1 cellular context compared by ENCODE assay signal in the genomic region with DNA sequence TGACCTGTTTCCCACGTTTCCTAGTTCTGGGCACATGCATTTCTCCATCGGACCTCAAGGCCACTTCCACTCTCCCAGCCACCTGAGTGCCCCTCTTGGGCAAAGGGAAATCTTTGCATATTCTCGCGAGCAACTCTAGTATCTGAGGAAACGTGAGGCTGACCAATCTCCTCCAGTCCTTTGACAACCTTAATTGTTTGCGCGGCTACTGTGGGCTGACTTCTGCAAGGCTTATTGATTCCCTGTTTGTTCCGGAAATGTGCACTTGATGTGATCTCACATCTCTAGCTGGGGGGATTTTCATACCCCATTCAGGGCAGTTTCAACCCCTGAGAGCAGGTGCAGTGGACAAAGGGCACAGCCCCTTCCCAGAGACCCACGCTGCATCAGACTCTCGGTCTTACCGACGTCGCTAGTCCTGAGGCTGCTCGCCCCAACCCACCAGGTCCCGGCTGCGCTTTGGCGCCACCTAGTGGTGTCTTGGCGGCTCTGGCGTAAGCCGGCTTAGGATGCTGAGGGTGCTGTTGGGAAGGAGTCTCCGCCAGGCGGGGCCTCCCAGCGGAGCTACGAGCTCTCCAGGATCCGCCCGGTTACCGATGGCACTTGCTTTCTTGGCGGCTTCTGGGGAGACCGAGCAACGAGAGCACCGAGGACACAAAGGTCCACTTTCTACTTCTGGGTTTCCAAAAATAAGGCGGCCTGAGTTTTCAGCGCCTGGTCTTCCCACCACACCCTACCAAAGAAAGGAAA.
A peak's percentile ranks its signal among the peaks of the same experiment; 100 is the strongest.
TF ChIP-seq lines count a peak whose summit lies in the region.

No MANE protein-coding gene starts in this region.

TF ChIP-seq in HepG2, 621 proteins besides CTCF, POLR2A, EP300 and RAD21 (continued from another document and continues in another):
- TF ChIP-seq AHR (CRISPR knock-in tag; IDR thresholded peaks at IDR 0.05) (peak; percentile 77; the same call in 1 of the 2 replicates), SKI (IDR thresholded peaks at IDR 0.05; ENCODE audit: partially characterized antibody) (no peak), DMAP1 (CRISPR knock-in tag; IDR thresholded peaks at IDR 0.05) (peak; percentile 37; the same call in 1 of the 2 replicates), MAFF (IDR thresholded peaks at IDR 0.05; ENCODE audit: low read depth, low read length) (no peak), GATAD1 (CRISPR knock-in tag; IDR thresholded peaks at IDR 0.05) (peak; percentile 62; the same call in 1 of the 2 replicates), ZBTB7A (CRISPR knock-in tag; IDR thresholded peaks at IDR 0.05) (0 out of 2 replicates have a peak, but pooled peaks have one; percentile 35), ZNF329 (CRISPR knock-in tag; IDR thresholded peaks at IDR 0.05; ENCODE audit: low read depth) (no peak), SRY (CRISPR knock-in tag; IDR thresholded peaks at IDR 0.05) (0 out of 2 replicates have a peak, but pooled peaks have one; percentile 37), JDP2 (CRISPR knock-in tag; IDR thresholded peaks at IDR 0.05; ENCODE audit: borderline replicate concordance) (no peak), ZNF510 (CRISPR knock-in tag; IDR thresholded peaks at IDR 0.05; ENCODE audit: low read depth) (peak; percentile 85), ZNF451 (CRISPR knock-in tag; IDR thresholded peaks at IDR 0.05) (0 out of 2 replicates have a peak, but pooled peaks have one; percentile 62), ZNF724P (CRISPR knock-in tag; IDR thresholded peaks at IDR 0.05; ENCODE audit: borderline replicate concordance) (0 out of 2 replicates have a peak, but pooled peaks have one; percentile 26), ZNF232 (CRISPR knock-in tag; IDR thresholded peaks at IDR 0.05; ENCODE audit: borderline replicate concordance) (0 out of 2 replicates have a peak, but pooled peaks have one; percentile 81), ZNF878 (CRISPR knock-in tag; IDR thresholded peaks at IDR 0.05) (no peak), SOX6 (IDR thresholded peaks at IDR 0.05) (no peak), SOX6 (CRISPR knock-in tag; IDR thresholded peaks at IDR 0.05) (peak; percentile 68), ZNF543 (CRISPR knock-in tag; IDR thresholded peaks at IDR 0.05) (peak; percentile 87; the same call in 1 of the 2 replicates), ZFP36L2 (CRISPR knock-in tag; IDR thresholded peaks at IDR 0.05) (no peak)
- TF ChIP-seq, protein P1, sequence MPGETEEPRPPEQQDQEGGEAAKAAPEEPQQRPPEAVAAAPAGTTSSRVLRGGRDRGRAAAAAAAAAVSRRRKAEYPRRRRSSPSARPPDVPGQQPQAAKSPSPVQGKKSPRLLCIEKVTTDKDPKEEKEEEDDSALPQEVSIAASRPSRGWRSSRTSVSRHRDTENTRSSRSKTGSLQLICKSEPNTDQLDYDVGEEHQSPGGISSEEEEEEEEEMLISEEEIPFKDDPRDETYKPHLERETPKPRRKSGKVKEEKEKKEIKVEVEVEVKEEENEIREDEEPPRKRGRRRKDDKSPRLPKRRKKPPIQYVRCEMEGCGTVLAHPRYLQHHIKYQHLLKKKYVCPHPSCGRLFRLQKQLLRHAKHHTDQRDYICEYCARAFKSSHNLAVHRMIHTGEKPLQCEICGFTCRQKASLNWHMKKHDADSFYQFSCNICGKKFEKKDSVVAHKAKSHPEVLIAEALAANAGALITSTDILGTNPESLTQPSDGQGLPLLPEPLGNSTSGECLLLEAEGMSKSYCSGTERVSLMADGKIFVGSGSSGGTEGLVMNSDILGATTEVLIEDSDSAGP (CRISPR knock-in tag; IDR thresholded peaks at IDR 0.05; ENCODE audit: borderline replicate concordance): peak; percentile 77; the same call in 1 of the 2 replicates
- TF ChIP-seq, protein P2, sequence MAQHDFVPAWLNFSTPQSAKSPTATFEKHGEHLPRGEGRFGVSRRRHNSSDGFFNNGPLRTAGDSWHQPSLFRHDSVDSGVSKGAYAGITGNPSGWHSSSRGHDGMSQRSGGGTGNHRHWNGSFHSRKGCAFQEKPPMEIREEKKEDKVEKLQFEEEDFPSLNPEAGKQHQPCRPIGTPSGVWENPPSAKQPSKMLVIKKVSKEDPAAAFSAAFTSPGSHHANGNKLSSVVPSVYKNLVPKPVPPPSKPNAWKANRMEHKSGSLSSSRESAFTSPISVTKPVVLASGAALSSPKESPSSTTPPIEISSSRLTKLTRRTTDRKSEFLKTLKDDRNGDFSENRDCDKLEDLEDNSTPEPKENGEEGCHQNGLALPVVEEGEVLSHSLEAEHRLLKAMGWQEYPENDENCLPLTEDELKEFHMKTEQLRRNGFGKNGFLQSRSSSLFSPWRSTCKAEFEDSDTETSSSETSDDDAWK (CRISPR knock-in tag; IDR thresholded peaks at IDR 0.05): no peak
- TF ChIP-seq, protein P3, sequence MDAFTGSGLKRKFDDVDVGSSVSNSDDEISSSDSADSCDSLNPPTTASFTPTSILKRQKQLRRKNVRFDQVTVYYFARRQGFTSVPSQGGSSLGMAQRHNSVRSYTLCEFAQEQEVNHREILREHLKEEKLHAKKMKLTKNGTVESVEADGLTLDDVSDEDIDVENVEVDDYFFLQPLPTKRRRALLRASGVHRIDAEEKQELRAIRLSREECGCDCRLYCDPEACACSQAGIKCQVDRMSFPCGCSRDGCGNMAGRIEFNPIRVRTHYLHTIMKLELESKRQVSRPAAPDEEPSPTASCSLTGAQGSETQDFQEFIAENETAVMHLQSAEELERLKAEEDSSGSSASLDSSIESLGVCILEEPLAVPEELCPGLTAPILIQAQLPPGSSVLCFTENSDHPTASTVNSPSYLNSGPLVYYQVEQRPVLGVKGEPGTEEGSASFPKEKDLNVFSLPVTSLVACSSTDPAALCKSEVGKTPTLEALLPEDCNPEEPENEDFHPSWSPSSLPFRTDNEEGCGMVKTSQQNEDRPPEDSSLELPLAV (CRISPR knock-in tag; conservative IDR thresholded peaks at IDR 0.05; ENCODE audit: low read depth): no peak
- TF ChIP-seq, protein P4, sequence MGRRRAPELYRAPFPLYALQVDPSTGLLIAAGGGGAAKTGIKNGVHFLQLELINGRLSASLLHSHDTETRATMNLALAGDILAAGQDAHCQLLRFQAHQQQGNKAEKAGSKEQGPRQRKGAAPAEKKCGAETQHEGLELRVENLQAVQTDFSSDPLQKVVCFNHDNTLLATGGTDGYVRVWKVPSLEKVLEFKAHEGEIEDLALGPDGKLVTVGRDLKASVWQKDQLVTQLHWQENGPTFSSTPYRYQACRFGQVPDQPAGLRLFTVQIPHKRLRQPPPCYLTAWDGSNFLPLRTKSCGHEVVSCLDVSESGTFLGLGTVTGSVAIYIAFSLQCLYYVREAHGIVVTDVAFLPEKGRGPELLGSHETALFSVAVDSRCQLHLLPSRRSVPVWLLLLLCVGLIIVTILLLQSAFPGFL (CRISPR knock-in tag; IDR thresholded peaks at IDR 0.05): no peak
- TF ChIP-seq, protein P5, sequence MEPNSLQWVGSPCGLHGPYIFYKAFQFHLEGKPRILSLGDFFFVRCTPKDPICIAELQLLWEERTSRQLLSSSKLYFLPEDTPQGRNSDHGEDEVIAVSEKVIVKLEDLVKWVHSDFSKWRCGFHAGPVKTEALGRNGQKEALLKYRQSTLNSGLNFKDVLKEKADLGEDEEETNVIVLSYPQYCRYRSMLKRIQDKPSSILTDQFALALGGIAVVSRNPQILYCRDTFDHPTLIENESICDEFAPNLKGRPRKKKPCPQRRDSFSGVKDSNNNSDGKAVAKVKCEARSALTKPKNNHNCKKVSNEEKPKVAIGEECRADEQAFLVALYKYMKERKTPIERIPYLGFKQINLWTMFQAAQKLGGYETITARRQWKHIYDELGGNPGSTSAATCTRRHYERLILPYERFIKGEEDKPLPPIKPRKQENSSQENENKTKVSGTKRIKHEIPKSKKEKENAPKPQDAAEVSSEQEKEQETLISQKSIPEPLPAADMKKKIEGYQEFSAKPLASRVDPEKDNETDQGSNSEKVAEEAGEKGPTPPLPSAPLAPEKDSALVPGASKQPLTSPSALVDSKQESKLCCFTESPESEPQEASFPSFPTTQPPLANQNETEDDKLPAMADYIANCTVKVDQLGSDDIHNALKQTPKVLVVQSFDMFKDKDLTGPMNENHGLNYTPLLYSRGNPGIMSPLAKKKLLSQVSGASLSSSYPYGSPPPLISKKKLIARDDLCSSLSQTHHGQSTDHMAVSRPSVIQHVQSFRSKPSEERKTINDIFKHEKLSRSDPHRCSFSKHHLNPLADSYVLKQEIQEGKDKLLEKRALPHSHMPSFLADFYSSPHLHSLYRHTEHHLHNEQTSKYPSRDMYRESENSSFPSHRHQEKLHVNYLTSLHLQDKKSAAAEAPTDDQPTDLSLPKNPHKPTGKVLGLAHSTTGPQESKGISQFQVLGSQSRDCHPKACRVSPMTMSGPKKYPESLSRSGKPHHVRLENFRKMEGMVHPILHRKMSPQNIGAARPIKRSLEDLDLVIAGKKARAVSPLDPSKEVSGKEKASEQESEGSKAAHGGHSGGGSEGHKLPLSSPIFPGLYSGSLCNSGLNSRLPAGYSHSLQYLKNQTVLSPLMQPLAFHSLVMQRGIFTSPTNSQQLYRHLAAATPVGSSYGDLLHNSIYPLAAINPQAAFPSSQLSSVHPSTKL (CRISPR knock-in tag; IDR thresholded peaks at IDR 0.05): peak; percentile 54
- TF ChIP-seq, protein P6, sequence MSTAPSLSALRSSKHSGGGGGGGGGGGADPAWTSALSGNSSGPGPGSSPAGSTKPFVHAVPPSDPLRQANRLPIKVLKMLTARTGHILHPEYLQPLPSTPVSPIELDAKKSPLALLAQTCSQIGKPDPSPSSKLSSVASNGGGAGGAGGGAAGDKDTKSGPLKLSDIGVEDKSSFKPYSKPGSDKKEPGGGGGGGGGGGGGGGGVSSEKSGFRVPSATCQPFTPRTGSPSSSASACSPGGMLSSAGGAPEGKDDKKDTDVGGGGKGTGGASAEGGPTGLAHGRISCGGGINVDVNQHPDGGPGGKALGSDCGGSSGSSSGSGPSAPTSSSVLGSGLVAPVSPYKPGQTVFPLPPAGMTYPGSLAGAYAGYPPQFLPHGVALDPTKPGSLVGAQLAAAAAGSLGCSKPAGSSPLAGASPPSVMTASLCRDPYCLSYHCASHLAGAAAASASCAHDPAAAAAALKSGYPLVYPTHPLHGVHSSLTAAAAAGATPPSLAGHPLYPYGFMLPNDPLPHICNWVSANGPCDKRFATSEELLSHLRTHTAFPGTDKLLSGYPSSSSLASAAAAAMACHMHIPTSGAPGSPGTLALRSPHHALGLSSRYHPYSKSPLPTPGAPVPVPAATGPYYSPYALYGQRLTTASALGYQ (CRISPR knock-in tag; IDR thresholded peaks at IDR 0.05): no peak; the same call in 1 of the 2 replicates
- TF ChIP-seq, protein P7, sequence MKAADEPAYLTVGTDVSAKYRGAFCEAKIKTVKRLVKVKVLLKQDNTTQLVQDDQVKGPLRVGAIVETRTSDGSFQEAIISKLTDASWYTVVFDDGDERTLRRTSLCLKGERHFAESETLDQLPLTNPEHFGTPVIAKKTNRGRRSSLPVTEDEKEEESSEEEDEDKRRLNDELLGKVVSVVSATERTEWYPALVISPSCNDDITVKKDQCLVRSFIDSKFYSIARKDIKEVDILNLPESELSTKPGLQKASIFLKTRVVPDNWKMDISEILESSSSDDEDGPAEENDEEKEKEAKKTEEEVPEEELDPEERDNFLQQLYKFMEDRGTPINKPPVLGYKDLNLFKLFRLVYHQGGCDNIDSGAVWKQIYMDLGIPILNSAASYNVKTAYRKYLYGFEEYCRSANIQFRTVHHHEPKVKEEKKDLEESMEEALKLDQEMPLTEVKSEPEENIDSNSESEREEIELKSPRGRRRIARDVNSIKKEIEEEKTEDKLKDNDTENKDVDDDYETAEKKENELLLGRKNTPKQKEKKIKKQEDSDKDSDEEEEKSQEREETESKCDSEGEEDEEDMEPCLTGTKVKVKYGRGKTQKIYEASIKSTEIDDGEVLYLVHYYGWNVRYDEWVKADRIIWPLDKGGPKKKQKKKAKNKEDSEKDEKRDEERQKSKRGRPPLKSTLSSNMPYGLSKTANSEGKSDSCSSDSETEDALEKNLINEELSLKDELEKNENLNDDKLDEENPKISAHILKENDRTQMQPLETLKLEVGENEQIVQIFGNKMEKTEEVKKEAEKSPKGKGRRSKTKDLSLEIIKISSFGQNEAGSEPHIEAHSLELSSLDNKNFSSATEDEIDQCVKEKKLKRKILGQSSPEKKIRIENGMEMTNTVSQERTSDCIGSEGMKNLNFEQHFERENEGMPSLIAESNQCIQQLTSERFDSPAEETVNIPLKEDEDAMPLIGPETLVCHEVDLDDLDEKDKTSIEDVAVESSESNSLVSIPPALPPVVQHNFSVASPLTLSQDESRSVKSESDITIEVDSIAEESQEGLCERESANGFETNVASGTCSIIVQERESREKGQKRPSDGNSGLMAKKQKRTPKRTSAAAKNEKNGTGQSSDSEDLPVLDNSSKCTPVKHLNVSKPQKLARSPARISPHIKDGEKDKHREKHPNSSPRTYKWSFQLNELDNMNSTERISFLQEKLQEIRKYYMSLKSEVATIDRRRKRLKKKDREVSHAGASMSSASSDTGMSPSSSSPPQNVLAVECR (CRISPR knock-in tag; IDR thresholded peaks at IDR 0.05; ENCODE audit: borderline replicate concordance): peak; percentile 69; the same call in 1 of the 2 replicates
- TF ChIP-seq, protein P8, sequence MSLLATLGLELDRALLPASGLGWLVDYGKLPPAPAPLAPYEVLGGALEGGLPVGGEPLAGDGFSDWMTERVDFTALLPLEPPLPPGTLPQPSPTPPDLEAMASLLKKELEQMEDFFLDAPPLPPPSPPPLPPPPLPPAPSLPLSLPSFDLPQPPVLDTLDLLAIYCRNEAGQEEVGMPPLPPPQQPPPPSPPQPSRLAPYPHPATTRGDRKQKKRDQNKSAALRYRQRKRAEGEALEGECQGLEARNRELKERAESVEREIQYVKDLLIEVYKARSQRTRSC (CRISPR knock-in tag; IDR thresholded peaks at IDR 0.05; ENCODE audit: low read depth): 0 out of 2 replicates have a peak, but pooled peaks have one; percentile 51
- TF ChIP-seq, protein P9, sequence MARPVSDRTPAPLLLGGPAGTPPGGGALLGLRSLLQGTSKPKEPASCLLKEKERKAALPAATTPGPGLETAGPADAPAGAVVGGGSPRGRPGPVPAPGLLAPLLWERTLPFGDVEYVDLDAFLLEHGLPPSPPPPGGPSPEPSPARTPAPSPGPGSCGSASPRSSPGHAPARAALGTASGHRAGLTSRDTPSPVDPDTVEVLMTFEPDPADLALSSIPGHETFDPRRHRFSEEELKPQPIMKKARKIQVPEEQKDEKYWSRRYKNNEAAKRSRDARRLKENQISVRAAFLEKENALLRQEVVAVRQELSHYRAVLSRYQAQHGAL (CRISPR knock-in tag; IDR thresholded peaks at IDR 0.05; ENCODE audit: not compliant biosample characterization): peak; percentile 81
